Comparison of ENCODE assay signal across 38 cellular contexts in genomic region chr16:27591837-27592236, GRCh38.
"Had no signal": no experiment of that assay in that cellular context is flagged by ENCODE, and none has a peak within 500 bp of the region (broad histone marks: within the 10 kb centered on the region; RNA-seq: fewer than 3 reads in every experiment).

No MANE protein-coding gene starts in this region.

- H3K36me3 ChIP-seq: adrenal gland, ascending aorta, brain microvascular endothelial cell, breast epithelium, cardiac muscle cell had no signal

- H3K36me3 Mint-ChIP-seq: activated naive CD8-positive, alpha-beta T cell treated with anti-CD3 and anti-CD28 coated beads, Interleukin-2, amount 10 ng/mL, durations not matched to agents 7 days and 5 days had no signal

- H3K4me1 Mint-ChIP-seq: activated naive CD4-positive, alpha-beta T cell treated with anti-CD3 and anti-CD28 coated beads, Interleukin-2, amount 10 ng/mL, durations not matched to agents 7 days and 5 days; activated naive CD4-positive, alpha-beta T cell treated with anti-CD3 and anti-CD28 coated beads, Interleukin-2, amount 50 U/mL, for 24 hours; activated naive CD8-positive, alpha-beta T cell treated with anti-CD3 and anti-CD28 coated beads for 36 hours; activated naive CD8-positive, alpha-beta T cell treated with anti-CD3 and anti-CD28 coated beads, Interleukin-2, amount 10 ng/mL, durations not matched to agents 7 days and 5 days; activated naive CD8-positive, alpha-beta T cell treated with anti-CD3 and anti-CD28 coated beads, Interleukin-2, amount 50 U/mL, for 24 hours; central memory CD8-positive, alpha-beta T cell had no signal

- H3K27ac ChIP-seq: adrenal gland, ascending aorta, body of pancreas, brain microvascular endothelial cell, breast epithelium, cardiac muscle cell had no signal

- ATAC-seq: activated naive CD4-positive, alpha-beta T cell treated with anti-CD3 and anti-CD28 coated beads, Interleukin-2, amount 50 U/mL, for 72 hours; activated naive CD8-positive, alpha-beta T cell treated with anti-CD3 and anti-CD28 coated beads, Interleukin-2, amount 50 U/mL, for 24 hours; activated T-cell treated with anti-CD3 and anti-CD28 coated beads, Interleukin-2, amount 50 U/mL, for 4 hours; activated T-cell treated with anti-CD3 and anti-CD28 coated beads, Interleukin-2, amount 50 U/mL, for 72 hours; activated T-helper 17 cell treated with anti-CD3 and anti-CD28 coated beads, Interleukin-2, amount 50 U/mL, for 72 hours; body of pancreas had no signal

- H3K9me3 Mint-ChIP-seq: activated naive CD4-positive, alpha-beta T cell treated with anti-CD3 and anti-CD28 coated beads for 36 hours; activated naive CD4-positive, alpha-beta T cell treated with anti-CD3 and anti-CD28 coated beads, Interleukin-2, amount 10 ng/mL, durations not matched to agents 7 days and 5 days; activated naive CD4-positive, alpha-beta T cell treated with anti-CD3 and anti-CD28 coated beads, Interleukin-2, amount 50 U/mL, for 24 hours; activated naive CD4-positive, alpha-beta T cell treated with anti-CD3 and anti-CD28 coated beads, Interleukin-2, amount 50 U/mL, for 72 hours; activated naive CD8-positive, alpha-beta T cell treated with anti-CD3 and anti-CD28 coated beads for 36 hours; activated naive CD8-positive, alpha-beta T cell treated with anti-CD3 and anti-CD28 coated beads, Interleukin-2, amount 10 ng/mL, durations not matched to agents 7 days and 5 days; activated T-cell treated with anti-CD3 and anti-CD28 coated beads, Interleukin-2, amount 50 U/mL, for 24 hours; activated T-cell treated with anti-CD3 and anti-CD28 coated beads, Interleukin-2, amount 50 U/mL, for 4 hours; activated T-helper 1 cell treated with anti-CD3 and anti-CD28 coated beads, Interleukin-12 subunit alpha, Interleukin-12 subunit beta, Interleukin-2, Interleukin-4 antibody, amounts not matched to agents 30 ng/mL and 10 ng/mL and 1 ng/mL, durations not matched to agents 14 hours and 24 hours and 36 hours; activated T-helper 17 cell treated with anti-CD3 and anti-CD28 coated beads, Interleukin-2, amount 50 U/mL, for 72 hours; activated T-helper 2 cell treated with anti-CD3 and anti-CD28 coated beads, Interferon-gamma antibody, Interleukin-2, Interleukin-4, amounts not matched to agents 10 μg/mL and 5 μg/mL and 100 μg/mL, durations not matched to agents 14 hours and 24 hours and 36 hours; central memory CD8-positive, alpha-beta T cell had no signal

- H3K27me3 Mint-ChIP-seq: activated naive CD4-positive, alpha-beta T cell treated with anti-CD3 and anti-CD28 coated beads, Interleukin-2, amount 10 ng/mL, durations not matched to agents 7 days and 5 days; activated naive CD4-positive, alpha-beta T cell treated with anti-CD3 and anti-CD28 coated beads, Interleukin-2, amount 50 U/mL, for 24 hours; activated naive CD8-positive, alpha-beta T cell; activated naive CD8-positive, alpha-beta T cell treated with anti-CD3 and anti-CD28 coated beads for 36 hours; activated naive CD8-positive, alpha-beta T cell treated with anti-CD3 and anti-CD28 coated beads, Interleukin-2, amount 10 ng/mL, durations not matched to agents 7 days and 5 days; activated naive CD8-positive, alpha-beta T cell treated with anti-CD3 and anti-CD28 coated beads, Interleukin-2, amount 50 U/mL, for 24 hours; activated T-cell treated with anti-CD3 and anti-CD28 coated beads, Interleukin-2, amount 50 U/mL, for 24 hours; activated T-helper 17 cell treated with anti-CD3 and anti-CD28 coated beads, Interleukin-2, amount 50 U/mL, for 72 hours; brain; central memory CD8-positive, alpha-beta T cell had no signal

- H3K4me3 Mint-ChIP-seq: activated naive CD4-positive, alpha-beta T cell treated with anti-CD3 and anti-CD28 coated beads for 36 hours; activated naive CD4-positive, alpha-beta T cell treated with anti-CD3 and anti-CD28 coated beads, Interleukin-2, amount 10 ng/mL, durations not matched to agents 7 days and 5 days; activated naive CD4-positive, alpha-beta T cell treated with anti-CD3 and anti-CD28 coated beads, Interleukin-2, amount 50 U/mL, for 24 hours; activated naive CD8-positive, alpha-beta T cell; activated naive CD8-positive, alpha-beta T cell treated with anti-CD3 and anti-CD28 coated beads for 36 hours; activated naive CD8-positive, alpha-beta T cell treated with anti-CD3 and anti-CD28 coated beads, Interleukin-2, amount 10 ng/mL, durations not matched to agents 7 days and 5 days; activated naive CD8-positive, alpha-beta T cell treated with anti-CD3 and anti-CD28 coated beads, Interleukin-2, amount 50 U/mL, for 24 hours; activated T-cell treated with anti-CD3 and anti-CD28 coated beads, Interleukin-2, amount 50 U/mL, for 24 hours; activated T-cell treated with anti-CD3 and anti-CD28 coated beads, Interleukin-2, amount 50 U/mL, for 4 hours; activated T-cell treated with anti-CD3 and anti-CD28 coated beads, Interleukin-2, amount 50 U/mL, for 72 hours; activated T-helper 1 cell treated with anti-CD3 and anti-CD28 coated beads, Interleukin-12 subunit alpha, Interleukin-12 subunit beta, Interleukin-2, Interleukin-4 antibody, amounts not matched to agents 30 ng/mL and 10 ng/mL and 1 ng/mL, durations not matched to agents 14 hours and 24 hours and 36 hours; activated T-helper 17 cell treated with anti-CD3 and anti-CD28 coated beads, Interleukin-2, amount 50 U/mL, for 72 hours; brain; central memory CD8-positive, alpha-beta T cell had no signal

- H3K9me3 ChIP-seq: adrenal gland, body of pancreas had no signal

- H3K27me3 ChIP-seq: adrenal gland, ascending aorta, body of pancreas, brain microvascular endothelial cell, breast epithelium, cardiac muscle cell had no signal

- H3K4me1 ChIP-seq: adrenal gland, ascending aorta, breast epithelium had no signal

- H3K4me3 ChIP-seq: adrenal gland, ascending aorta, body of pancreas, breast epithelium, cardiac muscle cell had no signal

- H3K27ac Mint-ChIP-seq: activated naive CD4-positive, alpha-beta T cell treated with anti-CD3 and anti-CD28 coated beads for 36 hours; activated naive CD4-positive, alpha-beta T cell treated with anti-CD3 and anti-CD28 coated beads, Interleukin-2, amount 10 ng/mL, durations not matched to agents 7 days and 5 days; activated naive CD4-positive, alpha-beta T cell treated with anti-CD3 and anti-CD28 coated beads, Interleukin-2, amount 50 U/mL, for 24 hours; activated naive CD4-positive, alpha-beta T cell treated with anti-CD3 and anti-CD28 coated beads, Interleukin-2, amount 50 U/mL, for 72 hours; activated naive CD8-positive, alpha-beta T cell; activated naive CD8-positive, alpha-beta T cell treated with anti-CD3 and anti-CD28 coated beads for 36 hours; activated naive CD8-positive, alpha-beta T cell treated with anti-CD3 and anti-CD28 coated beads, Interleukin-2, amount 10 ng/mL, durations not matched to agents 7 days and 5 days; activated naive CD8-positive, alpha-beta T cell treated with anti-CD3 and anti-CD28 coated beads, Interleukin-2, amount 50 U/mL, for 24 hours; activated T-cell treated with anti-CD3 and anti-CD28 coated beads, Interleukin-2, amount 50 U/mL, for 24 hours; activated T-cell treated with anti-CD3 and anti-CD28 coated beads, Interleukin-2, amount 50 U/mL, for 72 hours; activated T-helper 1 cell treated with anti-CD3 and anti-CD28 coated beads, Interleukin-12 subunit alpha, Interleukin-12 subunit beta, Interleukin-2, Interleukin-4 antibody, amounts not matched to agents 30 ng/mL and 10 ng/mL and 1 ng/mL, durations not matched to agents 14 hours and 24 hours and 36 hours; activated T-helper 17 cell treated with anti-CD3 and anti-CD28 coated beads, Interleukin-2, amount 50 U/mL, for 72 hours; activated T-helper 2 cell treated with anti-CD3 and anti-CD28 coated beads, Interferon-gamma antibody, Interleukin-2, Interleukin-4, amounts not matched to agents 10 μg/mL and 5 μg/mL and 100 μg/mL, durations not matched to agents 14 hours and 24 hours and 36 hours; brain had no signal

- DNase-seq: activated effector memory CD4-positive, alpha-beta T cell treated with anti-CD3 and anti-CD28 coated beads, Interleukin-2, amount 50 U/mL, for 16 hours; activated effector memory CD4-positive, alpha-beta T cell treated with Interleukin-2 at 50 U/mL for 16 hours; activated gamma-delta T cell; activated gamma-delta T cell treated with Interleukin-2 at 50 U/mL for 16 hours; activated naive CD4-positive, alpha-beta T cell; activated naive CD4-positive, alpha-beta T cell treated with anti-CD3 and anti-CD28 coated beads for 36 hours; activated naive CD4-positive, alpha-beta T cell treated with anti-CD3 and anti-CD28 coated beads, Interleukin-2, amount 10 ng/mL, durations not matched to agents 7 days and 5 days; activated naive CD4-positive, alpha-beta T cell treated with anti-CD3 and anti-CD28 coated beads, Interleukin-2, amount 50 U/mL, for 16 hours; activated naive CD4-positive, alpha-beta T cell treated with Interleukin-2 at 50 U/mL for 16 hours; activated naive CD8-positive, alpha-beta T cell treated with anti-CD3 and anti-CD28 coated beads for 36 hours; activated naive CD8-positive, alpha-beta T cell treated with anti-CD3 and anti-CD28 coated beads, Interleukin-2, amount 10 ng/mL, durations not matched to agents 7 days and 5 days; activated naive CD8-positive, alpha-beta T cell treated with anti-CD3 and anti-CD28 coated beads, Interleukin-2, amount 50 U/mL, for 24 hours; activated T-cell treated with anti-CD3 and anti-CD28 coated beads, Interleukin-2, amount 50 U/mL, for 1 hour; activated T-cell treated with anti-CD3 and anti-CD28 coated beads, Interleukin-2, amount 50 U/mL, for 24 hours; activated T-cell treated with anti-CD3 and anti-CD28 coated beads, Interleukin-2, amount 50 U/mL, for 4 hours; activated T-cell treated with anti-CD3 and anti-CD28 coated beads, Interleukin-2, amount 50 U/mL, for 48 hours; activated T-cell treated with anti-CD3 and anti-CD28 coated beads, Interleukin-2, amount 50 U/mL, for 72 hours; amniotic stem cell; amygdala; anterior cingulate cortex; aorta; body of pancreas; brain microvascular endothelial cell; caudate nucleus; central memory CD4-positive, alpha-beta T cell; cerebellar nuclear complex had no signal
